Comparison of ENCODE assay signal across 9 cellular contexts in genomic region chr17:38925263-38925995, GRCh38.
A peak's percentile ranks its signal among the peaks of the same experiment; 100 is the strongest.
DNase-seq lines count a peak whose midpoint lies in the region; ATAC-seq and TF ChIP-seq lines count a peak whose summit lies in the region.
"Had no signal": no experiment of that assay in that cellular context is flagged by ENCODE, and none has a peak within 500 bp of the region (broad histone marks: within the 10 kb centered on the region; RNA-seq: fewer than 3 reads in every experiment).

Gene LASP1NB, plus strand, starts transcription at chr17:38925614.

- no peaks in the 10 kb centered on the region for H3K36me3 ChIP-seq in mucosa of descending colon (ENCODE audit: low read depth)

- H3K36me3 Mint-ChIP-seq in type B pancreatic cell: no peaks in the 10 kb centered on the region

- intact Hi-C loops in mucosa of descending colon (cut with DNase I, micrococcal nuclease): no loop called here

- peak; percentile 47 for DNase-seq in activated gamma-delta T cell treated with Interleukin-2 at 50 U/mL for 16 hours
- no peak for DNase-seq in activated gamma-delta T cell (lab: John Stamatoyannopoulos, UW)
- peak in 60 of 61 donors; percentile 26 to 97 (median 85) for DNase-seq in caudate nucleus (lab: John Stamatoyannopoulos, UW)
- no peak for DNase-seq in mucosa of descending colon
- no peak for DNase-seq in type B pancreatic cell (ENCODE audit: extremely low spot score, unreplicated experiment)
- DNase-seq in HCEC 1CT: no peak
- no peak for DNase-seq in HuH-7 (ENCODE audit: low spot score)
- no peak for DNase-seq in NCI-H2196 treated with DMSO at 0.1 percent for 48 hours (lab: John Stamatoyannopoulos, UW; ENCODE audit: unreplicated experiment)
- DNase-seq: ACHN had no signal

- H3K4me3 Mint-ChIP-seq in type B pancreatic cell: peak within 1 kb of the TSS; percentile 20

- no peaks in the 10 kb centered on the region for H3K9me3 ChIP-seq in mucosa of descending colon

- H3K27me3 Mint-ChIP-seq in type B pancreatic cell: no peaks in the 10 kb centered on the region

- H3K27ac ChIP-seq in caudate nucleus (ENCODE audit: low read depth, low read length): peak within 1 kb of the TSS; percentile 47

- peak; percentile 28 for ATAC-seq in mucosa of descending colon

- no peak within 1 kb of the TSS for H3K27ac Mint-ChIP-seq in type B pancreatic cell

- H3K4me3 ChIP-seq in mucosa of descending colon: no peak within 1 kb of the TSS

- H3K4me1 ChIP-seq in mucosa of descending colon (ENCODE audit: low read depth): peaks cover 5% of the 10 kb centered on the region

- H3K4me1 Mint-ChIP-seq in type B pancreatic cell (ENCODE audit: unreplicated experiment): peaks cover 21% of the 10 kb centered on the region

- TF ChIP-seq CTCF in mucosa of descending colon (IDR thresholded peaks at IDR 0.05): no peak
- TF ChIP-seq CTCF in type B pancreatic cell (conservative IDR thresholded peaks at IDR 0.05): no peak

- no peaks in the 10 kb centered on the region for H3K9me3 Mint-ChIP-seq in type B pancreatic cell

Comparison
In these comparisons a context has a peak if more than half of its experiments do, and no peak if none do; other contexts are left out.
1. DNase-seq: peak in activated gamma-delta T cell treated with Interleukin-2 at 50 U/mL for 16 hours (single experiment) and caudate nucleus (60 of 61); none in activated gamma-delta T cell (single experiment), mucosa of descending colon (0 of 3), type B pancreatic cell (single experiment), HCEC 1CT (single experiment), HuH-7 (single experiment) and NCI-H2196 treated with DMSO at 0.1 percent for 48 hours (single experiment).